In genomic region chr11:10500263-10500601, GRCh38 we compare ENCODE assay signal across 1 cellular context.
TF ChIP-seq lines count a peak whose summit lies in the region.

No MANE protein-coding gene starts in this region.

TF ChIP-seq in WTC11, 78 proteins besides CTCF, POLR2A, EP300 and RAD21:
- no peak for TF ChIP-seq STAT6 (CRISPR knock-in tag; conservative IDR thresholded peaks at IDR 0.05; ENCODE audit: low read depth)
- no peak for TF ChIP-seq ATF6 (CRISPR knock-in tag; IDR thresholded peaks at IDR 0.05)
- no peak for TF ChIP-seq ATF3 (CRISPR knock-in tag; conservative IDR thresholded peaks at IDR 0.05)
- no peak for TF ChIP-seq ERG (CRISPR knock-in tag; IDR thresholded peaks at IDR 0.05)
- TF ChIP-seq RORB (CRISPR knock-in tag; IDR thresholded peaks at IDR 0.05): no peak
- no peak for TF ChIP-seq TP53 (CRISPR knock-in tag; IDR thresholded peaks at IDR 0.05)
- no peak for TF ChIP-seq MAX (CRISPR knock-in tag; IDR thresholded peaks at IDR 0.05)
